23 cellular contexts compared by ENCODE assay signal in the genomic region with DNA sequence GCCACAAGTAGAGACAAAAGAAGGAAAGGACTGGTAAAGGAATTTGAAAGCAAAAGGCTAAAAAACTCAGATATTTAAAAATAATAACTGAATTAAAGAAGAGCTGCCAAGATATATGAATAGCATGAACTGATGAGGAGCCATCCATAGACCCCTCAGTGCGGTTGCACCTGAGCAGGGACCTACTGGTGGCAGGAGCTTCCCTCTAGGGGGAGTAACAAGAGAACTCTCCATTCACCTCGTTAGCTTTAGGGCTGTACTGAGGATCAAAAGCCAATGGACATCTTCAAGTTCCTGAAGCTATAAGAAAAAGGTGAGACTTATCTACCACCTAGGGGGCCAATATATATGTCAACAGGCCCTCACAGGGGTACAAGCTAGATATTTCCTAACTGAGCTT.
"Had no signal": no experiment of that assay in that cellular context is flagged by ENCODE, and none has a peak within 500 bp of the region (broad histone marks: within the 10 kb centered on the region; RNA-seq: fewer than 3 reads in every experiment).

No MANE protein-coding gene starts in this region.

- H3K36me3 ChIP-seq: esophagus squamous epithelium, gastrocnemius medialis, heart right ventricle, left lung, lower lobe of right lung had no signal

- H3K9me3 Mint-ChIP-seq: mesothelial cell of epicardium had no signal

- H3K4me1 ChIP-seq: esophagus squamous epithelium, gastrocnemius medialis, heart right ventricle, left lung, lower lobe of right lung had no signal

- H3K27ac Mint-ChIP-seq: mesothelial cell of epicardium had no signal

- H3K27ac ChIP-seq: coronary artery, dorsolateral prefrontal cortex, epithelial cell of prostate, esophagus squamous epithelium, gastrocnemius medialis, heart right ventricle, left lung, lower lobe of right lung had no signal

- H3K36me3 Mint-ChIP-seq: mesothelial cell of epicardium, naive B cell had no signal

- H3K4me1 Mint-ChIP-seq: naive B cell had no signal

- DNase-seq: dermis blood vessel endothelial cell; dorsolateral prefrontal cortex; effector CD4-positive, alpha-beta T cell; effector memory CD4-positive, alpha-beta T cell; erythroblast; esophagus squamous epithelium; foreskin fibroblast; foreskin melanocyte; gastrocnemius medialis; glutamatergic neuron; heart right ventricle; hippocampal formation; left cardiac atrium; left lung; left ventricle myocardium superior; lower lobe of right lung; mesenchymal stem cell; mucosa of descending colon; naive B cell had no signal

- H3K9me3 ChIP-seq: esophagus squamous epithelium, gastrocnemius medialis, heart right ventricle, left lung, lower lobe of right lung, mucosa of descending colon had no signal

- H3K4me3 Mint-ChIP-seq: mesothelial cell of epicardium, naive B cell had no signal

- H3K4me3 ChIP-seq: coronary artery, dorsolateral prefrontal cortex, esophagus squamous epithelium, gastrocnemius medialis, heart right ventricle, left lung, lower lobe of right lung, mucosa of descending colon had no signal

- ATAC-seq: esophagus mucosa, gastrocnemius medialis, heart right ventricle, left cardiac atrium, left lung, left ventricle myocardium superior, lower lobe of right lung, mucosa of descending colon had no signal
